Comparison of ENCODE assay signal across 9 cellular contexts in genomic region chr20:10060223-10060622, GRCh38. TPM values are rescaled to one million over a fixed set of nuclear protein-coding genes. Genes with fewer than 3 reads are reported as not detected.
DNase-seq lines count a peak whose midpoint lies in the region; ATAC-seq and TF ChIP-seq lines count a peak whose summit lies in the region.
"Had no signal": no experiment of that assay in that cellular context is flagged by ENCODE, and none has a peak within 500 bp of the region (broad histone marks: within the 10 kb centered on the region; RNA-seq: fewer than 3 reads in every experiment).

No MANE protein-coding gene starts in this region.

- H3K4me1 ChIP-seq in H9 (ENCODE audit: insufficient read depth, low read length): no peaks in the 10 kb centered on the region

- H2BK15ac ChIP-seq in H9 (ENCODE audit: low read depth, low read length): no peak overlapping the region

- no peak overlapping the region for H3K9ac ChIP-seq in H9 (ENCODE audit: extremely low read depth, insufficient read length, low read length)

- peaks cover 15 to 17% of the 10 kb centered on the region in 2 experiments for H3K4me1 Mint-ChIP-seq in H9

- H3T11ph ChIP-seq in H9 (ENCODE audit: low read length): no peak overlapping the region

- no peak overlapping the region for H3K18ac ChIP-seq in H9 (ENCODE audit: insufficient read length, low read depth, low read length)

- H2AK5ac ChIP-seq in H9 (ENCODE audit: insufficient read length, low read length): no peak overlapping the region

- H2BK120ac ChIP-seq in H9 (ENCODE audit: low read depth, low read length, poor library complexity, severe bottlenecking): no peak overlapping the region

- H4K20me1 ChIP-seq in H9 (ENCODE audit: control insufficient read depth, insufficient read depth, insufficient read length): no peaks in the 10 kb centered on the region

- H3K27me3 ChIP-seq in H9 (ENCODE audit: insufficient read depth, low read length): no peaks in the 10 kb centered on the region
- H3K27me3 ChIP-seq in dorsolateral prefrontal cortex: no peaks in the 10 kb centered on the region

- peak overlapping the region in 1 of 3 experiments; percentile 26; a peak in 2 of 7 replicates for H3K27ac Mint-ChIP-seq in H9

- H2BK12ac ChIP-seq in H9 (ENCODE audit: insufficient read length, low read depth, low read length): no peak overlapping the region

- H3K79me2 ChIP-seq in H9 (ENCODE audit: insufficient read depth, low read length): no peaks in the 10 kb centered on the region

- H3K23me2 ChIP-seq in H9 (ENCODE audit: insufficient read length, low read depth, low read length, poor library complexity, severe bottlenecking): no peaks in the 10 kb centered on the region

- H2BK5ac ChIP-seq in H9 (ENCODE audit: insufficient read length, low read length): no peak overlapping the region

- no peak overlapping the region for H3K23ac ChIP-seq in H9 (ENCODE audit: insufficient read length, low read depth, low read length)

- intact Hi-C loops in posterior vena cava (cut with DNase I) (no loop called here), dorsolateral prefrontal cortex (cut with DNase I) (no loop called here)

- no peak overlapping the region for H3K14ac ChIP-seq in H9 (ENCODE audit: insufficient read depth, low read length)

- no peaks in the 10 kb centered on the region for H3K79me1 ChIP-seq in H9 (ENCODE audit: insufficient read depth, low read depth, low read length, poor library complexity, severe bottlenecking)

- no peak overlapping the region for H2BK20ac ChIP-seq in H9 (ENCODE audit: low read depth, low read length, poor library complexity, severe bottlenecking)

- no peaks in the 10 kb centered on the region for H3K9me3 Mint-ChIP-seq in H9

- no peak overlapping the region for H3K4me2 ChIP-seq in H9 (ENCODE audit: insufficient read depth, insufficient read length, low read length)

- H3K27me3 Mint-ChIP-seq in H9 (ENCODE audit: low read depth): no peaks in the 10 kb centered on the region

- H3K56ac ChIP-seq in H9 (ENCODE audit: insufficient read length, low read depth, low read length): no peak overlapping the region

- no peaks in the 10 kb centered on the region for H3K9me3 ChIP-seq in H9 (ENCODE audit: control insufficient read depth, low read depth, low read length)

- peaks cover 0 to 7% (median 0%) of the 10 kb centered on the region in 3 experiments; a peak in 1 of 7 replicates for H3K36me3 Mint-ChIP-seq in H9 (ENCODE audit: insufficient read depth in 1 of 3, low read depth in 3 of 3)

- H4K91ac ChIP-seq in H9 (ENCODE audit: insufficient read length, low read depth, low read length): no peak overlapping the region

- H4K5ac ChIP-seq in H9 (ENCODE audit: insufficient read length, low read depth, low read length): no peak overlapping the region

- no peak overlapping the region for H3K4me3 ChIP-seq in dorsolateral prefrontal cortex

- ATAC-seq in GM19025 (IDR thresholded peaks at IDR 0.05; ENCODE audit: low read depth, unreplicated experiment): peak; percentile 60
- peak; percentile 90 for ATAC-seq in HG02938 (IDR thresholded peaks at IDR 0.05; ENCODE audit: unreplicated experiment)
- ATAC-seq in HG02973 (IDR thresholded peaks at IDR 0.05; ENCODE audit: unreplicated experiment): no peak

- no peak overlapping the region for H3K4ac ChIP-seq in H9 (ENCODE audit: low read depth, low read length)

- H3K27ac ChIP-seq in H9 (ENCODE audit: insufficient read length, low read depth, low read length) (no peak overlapping the region), dorsolateral prefrontal cortex (no peak overlapping the region)

- no CpG with 5 or more reads among the region's 8 CpGs for WGBS in H9 (ENCODE audit: extremely low coverage, insufficient read length, low lambda C conversion rate)

- peak; percentile 92 for DNase-seq in NCI-H2107 treated with DMSO at 0.1 percent for 48 hours (lab: John Stamatoyannopoulos, UW; ENCODE audit: unreplicated experiment)
- DNase-seq in renal cortical epithelial cell (ENCODE audit: low read depth): peak; percentile 37
- no peak for DNase-seq in posterior vena cava (ENCODE audit: low spot score)
- no peak for DNase-seq in H9
- no peak for DNase-seq in dorsolateral prefrontal cortex
- DNase-seq: SHP77 treated with DMSO at 0.1 percent for 48 hours had no signal

- no peak overlapping the region for H3K4me3 Mint-ChIP-seq in H9

- no peak overlapping the region for H2AFZ ChIP-seq in H9 (ENCODE audit: low read length)

- no peak overlapping the region for H4K8ac ChIP-seq in H9 (replicated peaks; ENCODE audit: insufficient read length, low read depth, low read length)

- TF ChIP-seq CTCF in H9 (conservative IDR thresholded peaks at IDR 0.05) (no peak), dorsolateral prefrontal cortex (IDR thresholded peaks at IDR 0.05 in 54 of 56, conservative IDR thresholded peaks at IDR 0.05 in 2 of 56; ENCODE audit: low read depth in 1 of 56, partially characterized antibody in 56 of 56) (no peak)

RNA-seq across cellular contexts. Expression of gene ANKEF1, which starts 25.4 kb away (rescaled TPM):
- total RNA-seq in renal cortical epithelial cell: 5.2 and 11.5 TPM in 2 replicates
- 1 to 10 TPM in 1 of 2 donors, under 1 TPM in 1; 0.86 to 1.3 TPM for total RNA-seq in posterior vena cava
- total RNA-seq in H9 (2021): 8.3 and 9.7 TPM in 2 replicates
- 1 to 10 TPM in 110 of 120 experiments, under 1 TPM in 10; 0.81 to 3.0 (median 1.7) TPM for total RNA-seq in dorsolateral prefrontal cortex

Comparison
In these comparisons a context has a peak if more than half of its experiments do, and no peak if none do; other contexts are left out.
1. DNase-seq: peak in NCI-H2107 treated with DMSO at 0.1 percent for 48 hours (single experiment) and renal cortical epithelial cell (single experiment); none in posterior vena cava (single experiment), H9 (single experiment) and dorsolateral prefrontal cortex (0 of 10).